ENCODE assay signal across 8 cellular contexts in genomic region chr15:44195151-44195740, GRCh38. TPM values are rescaled to one million over a fixed set of nuclear protein-coding genes. Genes with fewer than 3 reads are reported as not detected.
DNase-seq lines count a peak whose midpoint lies in the region; ATAC-seq, FAIRE-seq and TF ChIP-seq lines count a peak whose summit lies in the region.

Gene FRMD5 (minus strand): TSS chr15:44195271.

- DNase-seq in BJ (ENCODE audit: low read depth) (peak; percentile 75), NCI-H774 (lab: John Stamatoyannopoulos, UW) (peak; percentile 98), H1 (ENCODE audit: low read depth in 1 of 2, low spot score in 2 of 2) (peak; percentile 91 to 98), medulla oblongata (ENCODE audit: extremely low spot score) (peak; percentile 97)
- DNase-seq in activated CD8-positive, alpha-beta memory T cell treated with anti-CD3 and anti-CD28 coated beads, Interleukin-2, amount 10 ng/mL, durations not matched to agents 7 days and 5 days: peak; percentile 88
- DNase-seq in stimulated activated CD4-positive, alpha-beta T cell treated with anti-CD3 and anti-CD28 coated beads, TNF-alpha, amount 100 ng/mL, for 4 hours (ENCODE audit: low read depth in 3 of 3): peak; percentile 72 to 82 (median 74)

- POLR2A ChIA-PET in BJ (lab: Charles Lee) (interaction anchor here (0.6 kb wide), 2 partner anchors 12 to 35 kb away, joined by 3 to 9 read pairs; no protein-coding TSS in a partner anchor), H1 (lab: Charles Lee; ENCODE audit: partially characterized antibody) (interaction anchor here (0.6 to 1.5 kb wide), 4 partner anchors 12 to 316 kb away, joined by 3 read pairs; no protein-coding TSS in a partner anchor)

- peak within 1 kb of the TSS; percentile 70 for H3K4me3 ChIP-seq in BJ (ENCODE audit: low read depth, low read length)
- H3K4me3 ChIP-seq in H1 (ENCODE audit: extremely low read depth in 1 of 4, insufficient read depth in 2 of 4, low read depth in 3 of 4, low read length in 4 of 4): peak within 1 kb of the TSS; percentile 62 to 77 (median 68)

- no peak within 1 kb of the TSS; the same call in 1 of the 2 replicates for H3K27ac ChIP-seq in H1 (ENCODE audit: low read depth, low read length)

- no peaks in the 10 kb centered on the region for H3K9me3 ChIP-seq in H1 (ENCODE audit: insufficient read depth in 2 of 2, low read depth in 1 of 2, low read length in 1 of 2)

- peaks cover 20% of the 10 kb centered on the region for H3K4me1 Mint-ChIP-seq in activated CD8-positive, alpha-beta memory T cell treated with anti-CD3 and anti-CD28 coated beads, Interleukin-2, amount 10 ng/mL, durations not matched to agents 7 days and 5 days

- H3K79me1 ChIP-seq in H1 (ENCODE audit: low read depth, low read length): no peaks in the 10 kb centered on the region

- H3K18ac ChIP-seq in H1 (ENCODE audit: extremely low read depth, low read length): peak within 1 kb of the TSS; percentile 66

- TF ChIP-seq POLR2A in H1 (IDR thresholded peaks at IDR 0.05; ENCODE audit: control extremely low read depth in 1 of 2, low read depth in 2 of 2, low read length in 2 of 2): peak in 1 of 2 experiments; percentile 71; a peak in 2 of 3 replicates

- TF ChIP-seq RAD21 in H1 (IDR thresholded peaks at IDR 0.05 in 1 of 2, conservative IDR thresholded peaks at IDR 0.05 in 1 of 2; ENCODE audit: low read depth in 2 of 2, low read length in 2 of 2): peak in 1 of 2 experiments; percentile 3; a peak in 1 of 4 replicates

- CTCF ChIA-PET in BJ (lab: Yijun Ruan, JAX) (interaction anchor here (0.6 to 0.8 kb wide), 2 partner anchors 18 to 66 kb away, joined by 3 to 4 read pairs; no protein-coding TSS in a partner anchor), H1 (lab: Charles Lee; ENCODE audit: partially characterized antibody) (interaction anchor here (0.6 to 1.4 kb wide), 5 partner anchors 13 to 156 kb away, joined by 3 to 4 read pairs (median 4); no protein-coding TSS in a partner anchor)
- CTCF ChIA-PET in activated CD8-positive, alpha-beta memory T cell treated with anti-CD3 and anti-CD28 coated beads, Interleukin-2, amount 10 ng/mL, durations not matched to agents 7 days and 5 days (lab: Charles Lee): no interaction called here

- peak within 1 kb of the TSS; percentile 85 to 88 for H3K4me2 ChIP-seq in H1 (ENCODE audit: insufficient read depth in 1 of 2, low read depth in 2 of 2, low read length in 2 of 2)

- no peak within 1 kb of the TSS for H2BK12ac ChIP-seq in H1 (ENCODE audit: low read depth, low read length)

- H4K5ac ChIP-seq in H1 (ENCODE audit: insufficient read length, low read depth, low read length): peak within 1 kb of the TSS; percentile 82

- peak within 1 kb of the TSS; percentile 9 to 68 (median 50) for H3K9ac ChIP-seq in H1 (replicated peaks in 1 of 4; ENCODE audit: extremely low read depth in 1 of 4, low read depth in 3 of 4, low read length in 3 of 4)

- H3K36me3 ChIP-seq in BJ (ENCODE audit: control insufficient read depth, insufficient read depth, low read length): no peaks in the 10 kb centered on the region
- no peaks in the 10 kb centered on the region for H3K36me3 ChIP-seq in H1 (ENCODE audit: control insufficient read depth in 2 of 4, insufficient read depth in 4 of 4, low read length in 3 of 4)

- peak within 1 kb of the TSS; percentile 26 for H3K56ac ChIP-seq in H1 (replicated peaks; ENCODE audit: insufficient read length, low read depth, low read length)

- no peak within 1 kb of the TSS for H3K4ac ChIP-seq in H1 (replicated peaks; ENCODE audit: insufficient read length, low read depth, low read length)

- no peak within 1 kb of the TSS for H2BK15ac ChIP-seq in H1 (ENCODE audit: low read length)

- H3K4me1 ChIP-seq in H1 (replicated peaks in 1 of 4; ENCODE audit: control insufficient read depth in 3 of 4, insufficient read depth in 4 of 4, low read length in 3 of 4): peaks cover 0 to 2% (median 0%) of the 10 kb centered on the region in 4 experiments; a peak in 3 of 7 replicates

- H3K23me2 ChIP-seq in H1 (ENCODE audit: low read depth, low read length): peaks cover 8% of the 10 kb centered on the region

- no peaks in the 10 kb centered on the region for H3K36me3 Mint-ChIP-seq in activated CD8-positive, alpha-beta memory T cell treated with anti-CD3 and anti-CD28 coated beads, Interleukin-2, amount 10 ng/mL, durations not matched to agents 7 days and 5 days

- peak within 1 kb of the TSS; percentile 88 for H2AFZ ChIP-seq in H1 (ENCODE audit: low read length)

- no peaks in the 10 kb centered on the region for H3K9me3 Mint-ChIP-seq in activated CD8-positive, alpha-beta memory T cell treated with anti-CD3 and anti-CD28 coated beads, Interleukin-2, amount 10 ng/mL, durations not matched to agents 7 days and 5 days (ENCODE audit: low read depth)

- H3K27ac Mint-ChIP-seq in activated CD8-positive, alpha-beta memory T cell treated with anti-CD3 and anti-CD28 coated beads, Interleukin-2, amount 10 ng/mL, durations not matched to agents 7 days and 5 days: no peak within 1 kb of the TSS

- H3K14ac ChIP-seq in H1 (ENCODE audit: insufficient read length): no peak within 1 kb of the TSS

- H3K4me3 Mint-ChIP-seq in activated CD8-positive, alpha-beta memory T cell treated with anti-CD3 and anti-CD28 coated beads, Interleukin-2, amount 10 ng/mL, durations not matched to agents 7 days and 5 days: peak within 1 kb of the TSS; percentile 71

- WGBS in H1 (ENCODE audit: extremely low coverage in 1 of 2, insufficient coverage in 1 of 2, insufficient read length in 1 of 2, insufficient replicate concordance in 2 of 2, low coverage in 1 of 2, low lambda C conversion rate in 2 of 2, missing lambda C conversion rate in 1 of 2), 2 experiments: 6% methylated on average over 32 of the region's 43 CpGs; no CpG with 5 or more reads in 1 of the 2 experiments

- no peak within 1 kb of the TSS for H3K23ac ChIP-seq in H1 (ENCODE audit: insufficient read length)

- H3K27me3 ChIP-seq in BJ (ENCODE audit: control insufficient read depth, insufficient read depth, low read length) (0 out of 2 replicates have a peak, but pooled peaks cover 2% of the 10 kb centered on the region), H1 (replicated peaks in 1 of 4; ENCODE audit: control insufficient read depth in 3 of 4, extremely low read depth in 1 of 4, insufficient read depth in 3 of 4, low read length in 3 of 4) (no peaks in the 10 kb centered on the region)

- peaks cover 69% of the 10 kb centered on the region for H3K27me3 Mint-ChIP-seq in activated CD8-positive, alpha-beta memory T cell treated with anti-CD3 and anti-CD28 coated beads, Interleukin-2, amount 10 ng/mL, durations not matched to agents 7 days and 5 days

- H2BK120ac ChIP-seq in H1 (replicated peaks; ENCODE audit: low read depth, low read length): no peak within 1 kb of the TSS

- peak in 1 of 2 experiments; percentile 70; a peak in 1 of 3 replicates for TF ChIP-seq EP300 in H1 (IDR thresholded peaks at IDR 0.05; ENCODE audit: borderline replicate concordance in 1 of 2, low read depth in 2 of 2, low read length in 2 of 2)

- H2BK20ac ChIP-seq in H1 (ENCODE audit: low read length): no peak within 1 kb of the TSS

- TF ChIP-seq CTCF in BJ (IDR thresholded peaks at IDR 0.05; ENCODE audit: insufficient read depth, low read depth, low read length) (peak; percentile 69), H1 (IDR thresholded peaks at IDR 0.05; ENCODE audit: control extremely low read depth in 1 of 3, insufficient read depth in 1 of 3, low read depth in 1 of 3, low read length in 3 of 3) (peak; percentile 17 to 54 (median 42); a peak in 2 of 4 replicates)

- peak; percentile 93 for ATAC-seq in GM19372 (IDR thresholded peaks at IDR 0.05; ENCODE audit: low read depth, unreplicated experiment)
- ATAC-seq in HG03469 (IDR thresholded peaks at IDR 0.05; ENCODE audit: unreplicated experiment): peak; percentile 87
- ATAC-seq in activated CD8-positive, alpha-beta memory T cell treated with anti-CD3 and anti-CD28 coated beads, Interleukin-2, amount 10 ng/mL, durations not matched to agents 7 days and 5 days: peak; percentile 98

- H3K79me2 ChIP-seq in H1 (ENCODE audit: control insufficient read depth in 1 of 2, insufficient read depth in 2 of 2, low read length in 2 of 2): peaks cover 0 to 19% of the 10 kb centered on the region in 2 experiments; a peak in 2 of 4 replicates

- no peak within 1 kb of the TSS; the same call in 1 of the 2 replicates for H4K8ac ChIP-seq in H1 (ENCODE audit: extremely low read depth, insufficient read depth, low read length)

- H4K20me1 ChIP-seq in H1 (replicated peaks in 1 of 2; ENCODE audit: control insufficient read depth in 1 of 2, insufficient read depth in 2 of 2, low read length in 2 of 2): peaks cover 0 to 3% of the 10 kb centered on the region in 2 experiments

- peak; percentile 87 for FAIRE-seq in H1 (lab: Jason Lieb, UNC)

- peak within 1 kb of the TSS; percentile 77 for H4K91ac ChIP-seq in H1 (replicated peaks; ENCODE audit: insufficient read length, low read length)

- H2AK5ac ChIP-seq in H1 (ENCODE audit: low read depth, low read length): no peak within 1 kb of the TSS

- H2BK5ac ChIP-seq in H1 (ENCODE audit: low read depth, low read length): peak within 1 kb of the TSS; percentile 36; the same call in 1 of the 2 replicates

TF ChIP-seq in H1, 55 proteins besides CTCF, POLR2A, EP300 and RAD21 (continues in another document):
- TF ChIP-seq CTBP2 (IDR thresholded peaks at IDR 0.05; ENCODE audit: borderline replicate concordance, insufficient read depth, insufficient read length, low read length) (no peak), RNF2 (IDR thresholded peaks at IDR 0.05; ENCODE audit: borderline replicate concordance, low read depth, low read length, missing control alignments, poor library complexity, severe bottlenecking) (no peak), SRF (IDR thresholded peaks at IDR 0.05; ENCODE audit: low read depth, low read length) (no peak)

RNA-seq across cellular contexts. Expression of gene FRMD5, which starts in this region (rescaled TPM):
- polyA plus RNA-seq in BJ (2011; rRNA removed) (0.83 and 0.96 TPM in 2 replicates), H1 (2011; rRNA removed) (10.1 and 12.6 TPM in 2 replicates)
- polyA minus RNA-seq in BJ (2011; rRNA and poly(A)+ RNA removed): 1.4 and 1.9 TPM in 2 replicates
- under 1 TPM; 0.12 to 0.21 TPM for total RNA-seq in activated CD8-positive, alpha-beta memory T cell treated with anti-CD3 and anti-CD28 coated beads, Interleukin-2, amount 10 ng/mL, durations not matched to agents 7 days and 5 days
- 10.2 and 12.6 TPM in 2 replicates for total RNA-seq in H1 (2021; fragmentation: NEBNext Ultra II Directional; extraction: Animal tissue kit (Norgen Biotek cat#: 25700))
- polyA plus RNA-seq in H1 (2011; cell fraction: cytosol; rRNA removed): 8.2 TPM
- 16.8 TPM for polyA plus RNA-seq in H1 (2011; cell fraction: nucleus; rRNA removed)
- polyA plus RNA-seq in H1 (2012, experiment 1 of 2): 6.9 to 9.0 TPM (median 7.9 TPM) in 4 replicates
- 2.5 TPM for polyA plus RNA-seq in H1 (2012, experiment 2 of 2)
- polyA plus RNA-seq in H1 (2013, experiment 1 of 2): 5.0 TPM
- polyA plus RNA-seq in H1 (2013, experiment 2 of 2): 5.5 TPM
- polyA minus RNA-seq in H1 (2011; rRNA and poly(A)+ RNA removed): 10.9 and 17.9 TPM in 2 replicates
- polyA minus RNA-seq in H1 (2011; cell fraction: cytosol; rRNA and poly(A)+ RNA removed): 7.7 TPM
- polyA minus RNA-seq in H1 (2011; cell fraction: nucleus; rRNA and poly(A)+ RNA removed): 11.9 TPM

Comparison
In these comparisons a context has a peak if more than half of its experiments do, and no peak if none do; other contexts are left out.
1. Peak in DNase-seq and ATAC-seq in activated CD8-positive, alpha-beta memory T cell treated with anti-CD3 and anti-CD28 coated beads, Interleukin-2, amount 10 ng/mL, durations not matched to agents 7 days and 5 days; RNA of the gene not detected or under 1 TPM.